In genomic region chr7:5692845-5693278, GRCh38 we compare ENCODE assay signal across 9 cellular contexts.
DNase-seq lines count a peak whose midpoint lies in the region; ATAC-seq lines count a peak whose summit lies in the region.
"Had no signal": no experiment of that assay in that cellular context is flagged by ENCODE, and none has a peak within 500 bp of the region (broad histone marks: within the 10 kb centered on the region; RNA-seq: fewer than 3 reads in every experiment).

No MANE protein-coding gene starts in this region.

- H3K4me3 ChIP-seq in neuronal stem cell (ENCODE audit: low read length in 2 of 2): no peak overlapping the region

- peaks cover 14 to 38% of the 10 kb centered on the region in 2 donors for H3K4me1 ChIP-seq in neuronal stem cell (ENCODE audit: control insufficient read depth in 2 of 2, insufficient read depth in 1 of 2, low read depth in 1 of 2, low read length in 2 of 2)

- no peak overlapping the region for H3K18ac ChIP-seq in neuronal stem cell (ENCODE audit: low read length)

- H4K91ac ChIP-seq in neuronal stem cell (ENCODE audit: low read depth, low read length, poor library complexity): no peak overlapping the region

- H3K14ac ChIP-seq in neuronal stem cell (ENCODE audit: low read length): no peak overlapping the region

- no peak overlapping the region for H3K4ac ChIP-seq in neuronal stem cell (ENCODE audit: low read length)

- no peak overlapping the region for H2BK15ac ChIP-seq in neuronal stem cell (ENCODE audit: low read length)

- H3K4me2 ChIP-seq in neuronal stem cell (ENCODE audit: insufficient read depth, low read length, poor library complexity, severe bottlenecking): no peak overlapping the region
- H3K4me2 ChIP-seq: KMS-11 had no signal

- H2BK120ac ChIP-seq in neuronal stem cell (ENCODE audit: low read depth, low read length): no peak overlapping the region

- peaks cover 3% of the 10 kb centered on the region for H3K79me1 ChIP-seq in neuronal stem cell (ENCODE audit: low read depth, low read length)

- no peak overlapping the region for H4K8ac ChIP-seq in neuronal stem cell (ENCODE audit: low read depth, low read length)

- H2AFZ ChIP-seq in neuronal stem cell (ENCODE audit: low read length): no peak overlapping the region

- peaks cover 0 to 19% of the 10 kb centered on the region in 2 donors for H3K36me3 ChIP-seq in neuronal stem cell (replicated peaks in 1 of 2; ENCODE audit: control insufficient read depth in 2 of 2, insufficient read depth in 2 of 2, low read length in 2 of 2)

- DNase-seq in EH (ENCODE audit: low read depth) (peak; percentile 89), NCI-H146 treated with DMSO at 0.1 percent for 48 hours (lab: John Stamatoyannopoulos, UW; ENCODE audit: unreplicated experiment) (peak; percentile 19), medulla oblongata (ENCODE audit: extremely low spot score) (peak; percentile 34), neuronal stem cell (ENCODE audit: low spot score) (no peak)

- H3K9me3 ChIP-seq in neuronal stem cell (replicated peaks in 1 of 2; ENCODE audit: control insufficient read depth in 2 of 2, insufficient read depth in 1 of 2, low read depth in 1 of 2, low read length in 2 of 2): no peaks in the 10 kb centered on the region

- peak overlapping the region; percentile 87 for H3K27ac ChIP-seq in adipose tissue (ENCODE audit: low read depth, low read length)
- no peak overlapping the region for H3K27ac ChIP-seq in neuronal stem cell (replicated peaks; ENCODE audit: low read length)
- H3K27ac ChIP-seq: KMS-11 had no signal

- H2BK12ac ChIP-seq in neuronal stem cell (ENCODE audit: low read length): no peak overlapping the region

- 20 to 22% (median 21%) methylated on average over 7 of the region's 7 CpGs for WGBS in adipose tissue, 3 donors
- no CpG with 5 or more reads among the region's 7 CpGs for WGBS in neuronal stem cell (ENCODE audit: extremely low coverage in 2 of 2, insufficient read length in 2 of 2, insufficient replicate concordance in 1 of 2), 2 donors

- no peak overlapping the region for H3K9ac ChIP-seq in neuronal stem cell (ENCODE audit: low read depth, low read length, poor library complexity)
- H3K9ac ChIP-seq: KMS-11 had no signal

- no peaks in the 10 kb centered on the region for H3K27me3 ChIP-seq in neuronal stem cell (ENCODE audit: control insufficient read depth in 3 of 3, insufficient read depth in 3 of 3, low read depth in 1 of 3, low read length in 3 of 3)

- no peak overlapping the region for H3K23ac ChIP-seq in neuronal stem cell (ENCODE audit: low read depth, low read length, poor library complexity)

- no peak overlapping the region for H2BK5ac ChIP-seq in neuronal stem cell (ENCODE audit: low read length)

- ATAC-seq in HG03175 (IDR thresholded peaks at IDR 0.05; ENCODE audit: unreplicated experiment) (no peak), HG03469 (IDR thresholded peaks at IDR 0.05; ENCODE audit: unreplicated experiment) (no peak), GM21825 (IDR thresholded peaks at IDR 0.05; ENCODE audit: unreplicated experiment) (no peak)

- H2AK5ac ChIP-seq in neuronal stem cell (ENCODE audit: low read depth, low read length): no peak overlapping the region
